Comparison of ENCODE assay signal across 8 cellular contexts in the genomic region with DNA sequence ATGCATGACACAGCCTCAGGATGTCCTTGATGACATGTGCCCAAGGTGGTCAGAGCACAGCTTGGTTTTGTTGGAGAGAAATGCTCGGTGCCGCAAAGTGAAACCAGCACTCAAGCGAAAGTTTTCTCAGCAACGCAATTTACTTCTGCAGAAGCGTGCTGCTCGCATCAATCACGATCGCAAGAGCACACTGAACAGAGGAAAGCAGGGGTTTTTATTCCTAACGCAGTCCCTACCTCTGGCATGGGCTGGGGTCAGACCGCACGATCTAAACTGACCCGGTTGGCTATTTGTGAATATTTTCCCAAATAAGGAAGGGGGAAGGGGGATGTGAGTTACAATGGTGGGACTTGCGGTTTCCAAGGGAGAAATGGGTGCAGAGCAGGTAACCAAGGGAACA. TPM values are rescaled to one million over a fixed set of nuclear protein-coding genes. Genes with fewer than 3 reads are reported as not detected.
DNase-seq lines count a peak whose midpoint lies in the region; ATAC-seq and TF ChIP-seq lines count a peak whose summit lies in the region.

No MANE protein-coding gene starts in this region.

- H3K9me3 ChIP-seq in OCI-LY7 (ENCODE audit: low read length) (peaks cover 32% of the 10 kb centered on the region), gastrocnemius medialis (peaks cover 0 to 7% (median 7%) of the 10 kb centered on the region in 3 donors)

- H3K4me1 ChIP-seq in OCI-LY7 (ENCODE audit: insufficient read depth, low read length, poor library complexity, severe bottlenecking) = peaks cover 14% of the 10 kb centered on the region
- H3K4me1 ChIP-seq in gastrocnemius medialis = peaks cover 12 to 15% of the 10 kb centered on the region in 2 donors

- CTCF ChIA-PET in OCI-LY7 (lab: Charles Lee; ENCODE audit: unreplicated experiment) = no interaction called here

- peaks cover 10% of the 10 kb centered on the region for H3K4me1 Mint-ChIP-seq in T-helper 1 cell treated with Interleukin-12 subunit alpha and Interleukin-12 subunit beta and Interleukin-4 antibody, amounts not matched to agents 30 μg/mL and 1 μg/mL, for 36 hours (ENCODE audit: low read depth)

- H3K79me2 ChIP-seq in OCI-LY7 (ENCODE audit: insufficient read depth, low read depth, low read length) = peaks cover 38% of the 10 kb centered on the region

- H4K20me1 ChIP-seq in OCI-LY7 (ENCODE audit: insufficient read depth, low read length) = no peaks in the 10 kb centered on the region

- peaks cover 35% of the 10 kb centered on the region for H3K36me3 Mint-ChIP-seq in T-helper 1 cell treated with Interleukin-12 subunit alpha and Interleukin-12 subunit beta and Interleukin-4 antibody, amounts not matched to agents 30 μg/mL and 1 μg/mL, for 36 hours (ENCODE audit: low read depth)

- H2AFZ ChIP-seq in OCI-LY7 (ENCODE audit: low read length) = peak overlapping the region; percentile 91

- H3K27ac ChIP-seq in OCI-LY7 (ENCODE audit: low read depth, low read length, poor library complexity, severe bottlenecking) (no peak overlapping the region), gastrocnemius medialis (peak overlapping the region; percentile 92 to 94 (median 94))

- H3K27ac Mint-ChIP-seq in T-helper 1 cell treated with Interleukin-12 subunit alpha and Interleukin-12 subunit beta and Interleukin-4 antibody, amounts not matched to agents 30 μg/mL and 1 μg/mL, for 36 hours = peak overlapping the region; percentile 13

- BruUV-seq in OCI-LY7 (replicated peaks; lab: Mats Ljungman, UMichigan) = no TSS peak

- peaks cover 31% of the 10 kb centered on the region for H3K27me3 Mint-ChIP-seq in T-helper 1 cell treated with Interleukin-12 subunit alpha and Interleukin-12 subunit beta and Interleukin-4 antibody, amounts not matched to agents 30 μg/mL and 1 μg/mL, for 36 hours (ENCODE audit: low read depth)

- H3K9me3 Mint-ChIP-seq in T-helper 1 cell treated with Interleukin-12 subunit alpha and Interleukin-12 subunit beta and Interleukin-4 antibody, amounts not matched to agents 30 μg/mL and 1 μg/mL, for 36 hours = peaks cover 42% of the 10 kb centered on the region

- TF ChIP-seq CTCF in OCI-LY7 (conservative IDR thresholded peaks at IDR 0.05; ENCODE audit: low read length) (no peak), fibroblast of villous mesenchyme (IDR thresholded peaks at IDR 0.05; ENCODE audit: insufficient read depth, low read depth, low read length) (no peak), gastrocnemius medialis (IDR thresholded peaks at IDR 0.05 in 4 of 5, conservative IDR thresholded peaks at IDR 0.05 in 1 of 5) (no peak)

- peak overlapping the region; percentile 99 for H3K4me3 ChIP-seq in OCI-LY7 (ENCODE audit: low read depth, low read length, poor library complexity, severe bottlenecking)
- peak overlapping the region; percentile 87 for H3K4me3 ChIP-seq in fibroblast of villous mesenchyme (ENCODE audit: low read depth, low read length)
- H3K4me3 ChIP-seq in gastrocnemius medialis = peak overlapping the region; percentile 73 to 95 (median 90)

- no peak for TF ChIP-seq POLR2A in gastrocnemius medialis (IDR thresholded peaks at IDR 0.05)

- no peak overlapping the region for H3K4me3 Mint-ChIP-seq in T-helper 1 cell treated with Interleukin-12 subunit alpha and Interleukin-12 subunit beta and Interleukin-4 antibody, amounts not matched to agents 30 μg/mL and 1 μg/mL, for 36 hours

- POLR2A ChIA-PET in OCI-LY7 (lab: Charles Lee) = interaction anchor here (1.2 kb wide), 1 partner anchor 26 kb away, joined by 4 read pairs; the partner anchor contains the start of gene ZNF670

- peak overlapping the region; percentile 36 for H3K4me2 ChIP-seq in OCI-LY7 (ENCODE audit: low read length)

- ATAC-seq in gastrocnemius medialis = peak in 1 of 2 donors; percentile 5

- intact Hi-C loops in OCI-LY7 (cut with micrococcal nuclease; ENCODE audit: unreplicated experiment) = loop anchor here (1.0 kb wide), 1 partner anchor 106 kb away; no protein-coding TSS in a partner anchor
- intact Hi-C loops in gastrocnemius medialis (cut with DNase I; ENCODE audit: low total_unique reads) = loop anchor here (1.0 to 10.0 kb wide), 5 partner anchors 27 to 540 kb away; partner anchors contain the start of genes AHCTF1, CNST, TFB2M and ZNF496

- peaks cover 32% of the 10 kb centered on the region for H3K36me3 ChIP-seq in OCI-LY7 (ENCODE audit: insufficient read depth, low read length)
- peaks cover 11 to 29% of the 10 kb centered on the region in 2 donors for H3K36me3 ChIP-seq in gastrocnemius medialis

- in situ Hi-C loops in gastrocnemius medialis (cut with MboI; ENCODE audit: low sequenced_read_pairs in 4 of 4) = loop anchor here in 1 of 4 donors (10.0 kb wide), 1 partner anchor 170 kb away; the partner anchor contains the start of gene AHCTF1

- no peaks in the 10 kb centered on the region for H3K9me2 ChIP-seq in OCI-LY7 (ENCODE audit: insufficient read depth, low read length)

- no peaks in the 10 kb centered on the region for H3K27me3 ChIP-seq in gastrocnemius medialis

- DNase-seq in T-helper 1 cell (no peak), OCI-LY7 (ENCODE audit: low spot score) (no peak), fibroblast of villous mesenchyme (ENCODE audit: low read depth) (no peak), gastrocnemius medialis (no peak), ecto neural progenitor cell (ENCODE audit: low spot score) (no peak), NCI-H524 (lab: John Stamatoyannopoulos, UW) (no peak)
- DNase-seq in stimulated activated CD4-positive, alpha-beta T cell treated with anti-CD3 and anti-CD28 coated beads, Interleukin-15, amount 100 ng/mL, for 24 hours = no peak

RNA-seq across cellular contexts. Expression of gene ZNF669, which starts 0.8 kb away (rescaled TPM):
- total RNA-seq in OCI-LY7 (2014; rRNA removed; shearing (Covaris generic)) = 16.9 and 17.4 TPM in 2 replicates
- total RNA-seq in OCI-LY7 (2022) = 13.6 and 15.5 TPM in 2 replicates
- 10.0 and 13.0 TPM in 2 replicates for total RNA-seq in fibroblast of villous mesenchyme
- 1 to 10 TPM; 1.3 to 7.3 (median 2.7) TPM for total RNA-seq in gastrocnemius medialis

RNA-seq across cellular contexts. Expression of gene ZNF670, which starts 26.4 kb away (rescaled TPM):
- total RNA-seq in OCI-LY7 (2014; rRNA removed; shearing (Covaris generic)) = 5.5 and 5.8 TPM in 2 replicates
- total RNA-seq in OCI-LY7 (2022) (8.0 and 8.6 TPM in 2 replicates), fibroblast of villous mesenchyme (2.9 and 4.3 TPM in 2 replicates), gastrocnemius medialis (1 to 10 TPM in 1 of 4 donors, under 1 TPM in 3; 0.49 to 1.3 (median 0.52) TPM)
